ENCODE assay signal across 1 cellular context in the genomic region with DNA sequence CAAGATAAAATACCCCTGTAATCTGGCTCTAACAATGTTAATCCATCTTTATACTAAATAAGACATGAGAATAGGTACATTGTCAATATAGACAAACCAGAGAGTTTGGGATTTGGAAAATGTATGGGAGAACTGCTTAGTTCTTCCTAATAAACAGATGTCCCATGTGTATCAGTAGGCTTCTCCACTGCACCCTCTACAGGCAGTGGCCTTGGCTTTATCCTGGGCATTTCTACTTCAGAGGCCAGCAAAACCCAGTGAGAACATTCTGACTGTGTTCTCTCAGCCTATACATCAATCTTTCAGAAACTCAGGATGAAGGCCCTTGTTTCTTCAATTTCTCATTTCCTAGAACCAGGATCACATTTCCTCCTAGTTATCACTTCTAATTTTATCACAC.
TF ChIP-seq lines count a peak whose summit lies in the region.

No MANE protein-coding gene starts in this region.

TF ChIP-seq in WTC11, 78 proteins besides CTCF, POLR2A, EP300 and RAD21 (continued from another document):
- TF ChIP-seq ZNF416 (CRISPR knock-in tag; IDR thresholded peaks at IDR 0.05) (no peak), EMX1 (CRISPR knock-in tag; IDR thresholded peaks at IDR 0.05) (no peak)
